In genomic region chr2:179233037-179233436, GRCh38 we compare ENCODE assay signal across 15 cellular contexts. TPM values are rescaled to one million over a fixed set of nuclear protein-coding genes. Genes with fewer than 3 reads are reported as not detected.
A peak's percentile ranks its signal among the peaks of the same experiment; 100 is the strongest.
DNase-seq lines count a peak whose midpoint lies in the region; ATAC-seq, FAIRE-seq and TF ChIP-seq lines count a peak whose summit lies in the region.
"Had no signal": no experiment of that assay in that cellular context is flagged by ENCODE, and none has a peak within 500 bp of the region (broad histone marks: within the 10 kb centered on the region; RNA-seq: fewer than 3 reads in every experiment).

No MANE protein-coding gene starts in this region.

- no peak overlapping the region for H2AK5ac ChIP-seq in mesenchymal stem cell (ENCODE audit: low read length, severe bottlenecking)

- H3K4me1 ChIP-seq in mesenchymal stem cell (ENCODE audit: control insufficient read depth, insufficient read depth, low read depth, low read length) (peaks cover 5% of the 10 kb centered on the region), upper lobe of right lung (peaks cover 9% of the 10 kb centered on the region)
- H3K4me1 ChIP-seq: BE2C had no signal

- no peak overlapping the region for H2BK5ac ChIP-seq in mesenchymal stem cell (ENCODE audit: low read depth, low read length, poor library complexity, severe bottlenecking)

- H2BK120ac ChIP-seq in mesenchymal stem cell (ENCODE audit: low read depth, low read length): no peak overlapping the region

- H3K4me3 ChIP-seq in mesenchymal stem cell (ENCODE audit: insufficient read depth in 1 of 2, low read depth in 1 of 2, low read length in 2 of 2): no peak overlapping the region
- H3K4me3 ChIP-seq in upper lobe of right lung: no peak overlapping the region
- H3K4me3 ChIP-seq: GM12878, SJCRH30 had no signal

- no peak overlapping the region for H3K14ac ChIP-seq in mesenchymal stem cell (ENCODE audit: low read length in 2 of 2)

- H3K36me3 ChIP-seq in mesenchymal stem cell (ENCODE audit: control insufficient read depth in 1 of 2, insufficient read depth in 2 of 2, low read depth in 1 of 2, low read length in 2 of 2) (peaks cover 0 to 12% of the 10 kb centered on the region in 2 experiments), upper lobe of right lung (peaks cover 4% of the 10 kb centered on the region)
- H3K36me3 ChIP-seq: BE2C, SJCRH30 had no signal

- TF ChIP-seq CTCF in VCaP (conservative IDR thresholded peaks at IDR 0.05): no peak
- TF ChIP-seq CTCF in upper lobe of right lung (IDR thresholded peaks at IDR 0.05): no peak
- no peak for TF ChIP-seq CTCF in D721Med (IDR thresholded peaks at IDR 0.05; ENCODE audit: insufficient read depth, missing control alignments)

- H3K27ac ChIP-seq in VCaP (peak overlapping the region; percentile 49), mesenchymal stem cell (ENCODE audit: low read length, poor library complexity, severe bottlenecking) (no peak overlapping the region), upper lobe of right lung (peak overlapping the region; percentile 13)
- H3K27ac ChIP-seq: RWPE1, SJCRH30 had no signal

- H3K9me3 ChIP-seq in mesenchymal stem cell (ENCODE audit: control insufficient read depth, low read length): no peaks in the 10 kb centered on the region
- no peaks in the 10 kb centered on the region for H3K9me3 ChIP-seq in upper lobe of right lung
- H3K9me3 ChIP-seq: BE2C, SJCRH30 had no signal

- no peak overlapping the region for H3K18ac ChIP-seq in mesenchymal stem cell (ENCODE audit: low read depth in 1 of 2, low read length in 2 of 2)

- DNase-seq in H4 (ENCODE audit: low spot score): peak; percentile 64
- peak; percentile 64 for DNase-seq in mesenchymal stem cell
- DNase-seq in upper lobe of right lung: no peak
- DNase-seq in D341Med (ENCODE audit: low spot score): no peak
- no peak for DNase-seq in D721Med (ENCODE audit: insufficient read length, low spot score)
- DNase-seq: BE2C, H7, NCI-H1417 treated with DMSO at 0.1 percent for 48 hours, NCI-H2029 treated with DMSO at 0.1 percent for 48 hours, NCI-H526, SJCRH30 had no signal

- H3K23ac ChIP-seq in mesenchymal stem cell (ENCODE audit: low read length in 2 of 2): no peak overlapping the region

- no peak overlapping the region for H2BK15ac ChIP-seq in mesenchymal stem cell (ENCODE audit: low read depth, poor library complexity, severe bottlenecking)

- H3K4me2 ChIP-seq in mesenchymal stem cell (ENCODE audit: low read length, poor library complexity, severe bottlenecking): no peak overlapping the region

- 76% methylated on average over 2 of the region's 4 CpGs for WGBS in mesenchymal stem cell

- H3K9ac ChIP-seq in mesenchymal stem cell (ENCODE audit: low read length): no peak overlapping the region

- no peak overlapping the region for H2BK12ac ChIP-seq in mesenchymal stem cell (ENCODE audit: low read length in 2 of 2)

- intact Hi-C loops in upper lobe of right lung (cut with DNase I): no loop called here

- H3K27me3 ChIP-seq in mesenchymal stem cell (ENCODE audit: control insufficient read depth in 1 of 2, insufficient read depth in 1 of 2, low read length in 2 of 2) (no peaks in the 10 kb centered on the region), upper lobe of right lung (no peaks in the 10 kb centered on the region)
- H3K27me3 ChIP-seq: BE2C, SJCRH30 had no signal

- H3K79me1 ChIP-seq in mesenchymal stem cell (replicated peaks; ENCODE audit: low read length, poor library complexity, severe bottlenecking): peaks cover 20% of the 10 kb centered on the region

- FAIRE-seq in D721Med (lab: Jason Lieb, UNC): no peak
- FAIRE-seq: GM12878 had no signal

- H4K91ac ChIP-seq in mesenchymal stem cell (ENCODE audit: low read length): no peak overlapping the region

- H4K8ac ChIP-seq in mesenchymal stem cell (ENCODE audit: low read length): no peak overlapping the region

- no peak for ATAC-seq in upper lobe of right lung
- no peak for ATAC-seq in HG03097 (IDR thresholded peaks at IDR 0.05; ENCODE audit: low FRiP score, unreplicated experiment)
- ATAC-seq: GM12878 had no signal

- H2AFZ ChIP-seq in mesenchymal stem cell (ENCODE audit: low read depth, low read length): no peak overlapping the region

- no peak overlapping the region for H3K4ac ChIP-seq in mesenchymal stem cell (ENCODE audit: low read depth in 1 of 2, low read length in 2 of 2)

RNA-seq across cellular contexts. Expression of gene SESTD1, which starts 31.6 kb away (rescaled TPM):
- total RNA-seq in H4 (2014; rRNA removed; shearing (Covaris generic)): 9.9 and 10.7 TPM in 2 replicates
- polyA plus RNA-seq in mesenchymal stem cell (2013, experiment 1 of 2): 28.8 TPM
- polyA plus RNA-seq in mesenchymal stem cell (2013, experiment 2 of 2): 29.6 TPM
- 107 TPM for total RNA-seq in upper lobe of right lung

Comparison
In these comparisons a context has a peak if more than half of its experiments do, and no peak if none do; other contexts are left out.
1. DNase-seq: peak in H4 (single experiment) and mesenchymal stem cell (single experiment); none in upper lobe of right lung (single experiment), D341Med (single experiment) and D721Med (single experiment).